8 cellular contexts compared by ENCODE assay signal in genomic region chr7:97004931-97005763, GRCh38. TPM values are rescaled to one million over a fixed set of nuclear protein-coding genes. Genes with fewer than 3 reads are reported as not detected.
DNase-seq lines count a peak whose midpoint lies in the region; ATAC-seq and TF ChIP-seq lines count a peak whose summit lies in the region.

Gene DLX6 (plus strand): TSS chr7:97005553. CDS start chr7:97005978, 425 bp downstream.

- H3K27me3 ChIP-seq in body of pancreas = peaks cover under 1 to 52% of the 10 kb centered on the region in 2 donors
- peaks cover 98 to 100% of the 10 kb centered on the region in 2 donors for H3K27me3 ChIP-seq in left lung
- peaks cover 40 to 100% (median 100%) of the 10 kb centered on the region in 3 donors for H3K27me3 ChIP-seq in stomach

- no peak within 1 kb of the TSS for H3K27ac ChIP-seq in body of pancreas
- H3K27ac ChIP-seq in left lung = no peak within 1 kb of the TSS
- no peak within 1 kb of the TSS for H3K27ac ChIP-seq in stomach

- intact Hi-C loops in body of pancreas (cut with DNase I) = no loop called here
- intact Hi-C loops in left lung (cut with DNase I) = no loop called here
- intact Hi-C loops in stomach (cut with DNase I; ENCODE audit: low total_unique reads) = no loop called here

- ATAC-seq in HG03432 (IDR thresholded peaks at IDR 0.05; ENCODE audit: unreplicated experiment) = peak; percentile 44
- peak; percentile 43 for ATAC-seq in body of pancreas
- ATAC-seq in left lung = no peak

- 3 to 11% methylated on average over 29 to 42 of the region's 42 CpGs for WGBS in body of pancreas, 2 donors
- 2 to 5% (median 4%) methylated on average over 24 to 42 of the region's 42 CpGs for WGBS in stomach, 5 donors

- TF ChIP-seq POLR2A in body of pancreas (IDR thresholded peaks at IDR 0.05) (no peak), stomach (IDR thresholded peaks at IDR 0.05) (no peak)

- no peak within 1 kb of the TSS for H3K4me3 ChIP-seq in body of pancreas
- H3K4me3 ChIP-seq in left lung = peak within 1 kb of the TSS; percentile 2 to 19
- peak within 1 kb of the TSS; percentile 36 to 49 (median 41) for H3K4me3 ChIP-seq in stomach

- TF ChIP-seq EP300 in stomach (IDR thresholded peaks at IDR 0.05) = no peak

- DNase-seq in CD1c-positive myeloid dendritic cell (ENCODE audit: extremely low spot score) (peak; percentile 20), NCI-H82 (lab: John Stamatoyannopoulos, UW) (peak; percentile 98), body of pancreas (peak in 1 of 4 donors; percentile 26), left lung (peak in 1 of 2 donors; percentile 33), stomach (no peak), HPDE6-E6E7 (ENCODE audit: extremely low spot score) (no peak), glomerular visceral epithelial cell (ENCODE audit: extremely low spot score) (no peak)

- H3K9me3 ChIP-seq in body of pancreas = no peaks in the 10 kb centered on the region
- H3K9me3 ChIP-seq in left lung = no peaks in the 10 kb centered on the region
- H3K9me3 ChIP-seq in stomach = peaks cover 0 to 15% (median 2%) of the 10 kb centered on the region in 4 donors

- H3K36me3 ChIP-seq in body of pancreas (replicated peaks in 1 of 2; ENCODE audit: insufficient read depth in 1 of 2, low read depth in 2 of 2) (no peaks in the 10 kb centered on the region), left lung (no peaks in the 10 kb centered on the region), stomach (no peaks in the 10 kb centered on the region)

- H3K4me1 ChIP-seq in body of pancreas = peaks cover 17% of the 10 kb centered on the region
- H3K4me1 ChIP-seq in left lung = peaks cover 0 to 22% of the 10 kb centered on the region in 2 donors
- peaks cover 26 to 40% (median 31%) of the 10 kb centered on the region in 4 donors for H3K4me1 ChIP-seq in stomach

- no peak for TF ChIP-seq CTCF in body of pancreas (IDR thresholded peaks at IDR 0.05)
- no peak for TF ChIP-seq CTCF in left lung (IDR thresholded peaks at IDR 0.05)
- TF ChIP-seq CTCF in stomach (IDR thresholded peaks at IDR 0.05) = no peak

RNA-seq across cellular contexts. Expression of gene DLX6, which starts in this region (rescaled TPM):
- total RNA-seq in body of pancreas (not detected), left lung (not detected), stomach (not detected)
- under 1 TPM in 1 of 3 donors, not detected in 2; 0.08 TPM for polyA plus RNA-seq in stomach

Comparison
In these comparisons a context has a peak if more than half of its experiments do, and no peak if none do; other contexts are left out.
1. Peak in ATAC-seq in body of pancreas; RNA of the gene not detected or under 1 TPM.
2. DNase-seq: peak in CD1c-positive myeloid dendritic cell (single experiment) and NCI-H82 (single experiment); none in stomach (single experiment), HPDE6-E6E7 (single experiment) and glomerular visceral epithelial cell (single experiment).
3. H3K4me3 ChIP-seq: peak in left lung (2 of 2) and stomach (4 of 4); none in body of pancreas (0 of 2).